Comparison of ENCODE assay signal across 28 cellular contexts in genomic region chr5:71877511-71877910, GRCh38.
"Had no signal": no experiment of that assay in that cellular context is flagged by ENCODE, and none has a peak within 500 bp of the region (broad histone marks: within the 10 kb centered on the region; RNA-seq: fewer than 3 reads in every experiment).

No MANE protein-coding gene starts in this region.

- H3K4me3 ChIP-seq: cardiac muscle cell, MG63 had no signal

- H3K4me1 Mint-ChIP-seq: activated naive CD4-positive, alpha-beta T cell treated with anti-CD3 and anti-CD28 coated beads, Interleukin-2, amount 10 ng/mL, durations not matched to agents 7 days and 5 days; activated naive CD8-positive, alpha-beta T cell treated with anti-CD3 and anti-CD28 coated beads for 36 hours; T-helper 17 cell had no signal

- H3K27me3 Mint-ChIP-seq: activated CD4-positive, alpha-beta memory T cell treated with anti-CD3 and anti-CD28 coated beads for 36 hours had no signal

- H3K9me3 Mint-ChIP-seq: activated CD4-positive, alpha-beta memory T cell treated with anti-CD3 and anti-CD28 coated beads for 36 hours; activated naive CD4-positive, alpha-beta T cell treated with anti-CD3 and anti-CD28 coated beads, Interleukin-2, amount 10 ng/mL, durations not matched to agents 7 days and 5 days; activated naive CD8-positive, alpha-beta T cell treated with anti-CD3 and anti-CD28 coated beads for 36 hours; activated T-cell treated with anti-CD3 and anti-CD28 coated beads, Interleukin-2, amount 50 U/mL, for 72 hours; activated T-helper 2 cell treated with anti-CD3 and anti-CD28 coated beads, Interferon-gamma antibody, Interleukin-2, Interleukin-4, amounts not matched to agents 10 μg/mL and 5 μg/mL and 100 μg/mL, durations not matched to agents 14 hours and 24 hours and 36 hours; WTC11 had no signal

- H3K36me3 ChIP-seq: brain microvascular endothelial cell, cardiac muscle cell, MG63 had no signal

- H3K27ac ChIP-seq: brain microvascular endothelial cell, cardiac muscle cell had no signal

- H3K9me3 ChIP-seq: MG63 had no signal

- H3K36me3 Mint-ChIP-seq: activated CD4-positive, alpha-beta memory T cell treated with anti-CD3 and anti-CD28 coated beads for 36 hours; activated naive CD4-positive, alpha-beta T cell treated with anti-CD3 and anti-CD28 coated beads, Interleukin-2, amount 10 ng/mL, durations not matched to agents 7 days and 5 days; activated naive CD8-positive, alpha-beta T cell treated with anti-CD3 and anti-CD28 coated beads for 36 hours; WTC11 had no signal

- H3K27ac Mint-ChIP-seq: activated CD4-positive, alpha-beta memory T cell treated with anti-CD3 and anti-CD28 coated beads for 36 hours; activated naive CD4-positive, alpha-beta T cell treated with anti-CD3 and anti-CD28 coated beads, Interleukin-2, amount 10 ng/mL, durations not matched to agents 7 days and 5 days; activated naive CD8-positive, alpha-beta T cell treated with anti-CD3 and anti-CD28 coated beads for 36 hours; activated T-cell treated with anti-CD3 and anti-CD28 coated beads, Interleukin-2, amount 50 U/mL, for 72 hours; activated T-helper 2 cell treated with anti-CD3 and anti-CD28 coated beads, Interferon-gamma antibody, Interleukin-2, Interleukin-4, amounts not matched to agents 10 μg/mL and 5 μg/mL and 100 μg/mL, durations not matched to agents 14 hours and 24 hours and 36 hours; T-helper 17 cell; WTC11 had no signal

- ATAC-seq: activated T-cell treated with anti-CD3 and anti-CD28 coated beads, Interleukin-2, amount 50 U/mL, for 72 hours; T-helper 17 cell; WTC11 had no signal

- H3K27me3 ChIP-seq: brain microvascular endothelial cell, cardiac muscle cell, MG63 had no signal

- FAIRE-seq: RCC 7860 had no signal

- DNase-seq: activated CD4-positive, alpha-beta memory T cell treated with anti-CD3 and anti-CD28 coated beads for 36 hours; activated CD4-positive, alpha-beta T cell treated with anti-CD3 and anti-CD28 coated beads for 48 hours; activated CD4-positive, CD25-positive, alpha-beta regulatory T cell treated with anti-CD3 and anti-CD28 coated beads, Interleukin-2, amount 50 U/mL, for 72 hours; activated CD8-positive, alpha-beta memory T cell treated with anti-CD3 and anti-CD28 coated beads for 24 hours; activated gamma-delta T cell treated with Interleukin-2 at 50 U/mL for 16 hours; activated naive CD4-positive, alpha-beta T cell treated with anti-CD3 and anti-CD28 coated beads, Interleukin-2, amount 10 ng/mL, durations not matched to agents 7 days and 5 days; activated naive CD8-positive, alpha-beta T cell treated with anti-CD3 and anti-CD28 coated beads for 36 hours; activated T-cell treated with anti-CD3 and anti-CD28 coated beads for 4 hours; activated T-cell treated with anti-CD3 and anti-CD28 coated beads, Interleukin-2, amount 50 U/mL, for 72 hours; brain microvascular endothelial cell; MG63; MV-4-11; NCI-H1092 treated with DMSO at 0.1 percent for 48 hours; NCI-H1417 treated with DMSO at 0.1 percent for 48 hours; NCI-H1694; NCI-H2029; NCI-H2107; NCI-H2171 treated with DMSO at 0.1 percent for 48 hours; NCI-H226; NCI-H526; NCI-H774; SIG-M5; T-helper 17 cell; T-helper 9 cell had no signal

- H3K4me3 Mint-ChIP-seq: activated CD4-positive, alpha-beta memory T cell treated with anti-CD3 and anti-CD28 coated beads for 36 hours; activated naive CD4-positive, alpha-beta T cell treated with anti-CD3 and anti-CD28 coated beads, Interleukin-2, amount 10 ng/mL, durations not matched to agents 7 days and 5 days; activated naive CD8-positive, alpha-beta T cell treated with anti-CD3 and anti-CD28 coated beads for 36 hours; activated T-cell treated with anti-CD3 and anti-CD28 coated beads, Interleukin-2, amount 50 U/mL, for 72 hours; T-helper 17 cell; WTC11 had no signal
